Comparison of ENCODE assay signal across 1 cellular context in genomic region chr11:64372802-64373597, GRCh38.
A peak's percentile ranks its signal among the peaks of the same experiment; 100 is the strongest.
TF ChIP-seq lines count a peak whose summit lies in the region.

No MANE protein-coding gene starts in this region.

TF ChIP-seq in K562, 482 proteins besides CTCF, POLR2A, EP300 and RAD21 (continues in another document):
- TF ChIP-seq CREB1 (IDR thresholded peaks at IDR 0.05) (no peak), CREB1 (CRISPR knock-in tag; IDR thresholded peaks at IDR 0.05) (0 out of 2 replicates have a peak, but pooled peaks have one; percentile 20), ZNF644 (tag; IDR thresholded peaks at IDR 0.05; ENCODE audit: low read depth) (no peak), MBD1 (CRISPR knock-in tag; IDR thresholded peaks at IDR 0.05) (no peak), MAFF (IDR thresholded peaks at IDR 0.05; ENCODE audit: low read length) (no peak), ZFP1 (CRISPR knock-in tag; IDR thresholded peaks at IDR 0.05) (no peak), MBD2 (IDR thresholded peaks at IDR 0.05; ENCODE audit: borderline replicate concordance, low read depth) (peak; percentile 90; the same call in 1 of the 2 replicates), ZNF695 (CRISPR knock-in tag; IDR thresholded peaks at IDR 0.05) (no peak), USF2 (CRISPR knock-in tag; IDR thresholded peaks at IDR 0.05) (peak; percentile 99), TFE3 (CRISPR knock-in tag; IDR thresholded peaks at IDR 0.05) (0 out of 2 replicates have a peak, but pooled peaks have one; percentile 18), ERF (CRISPR knock-in tag; IDR thresholded peaks at IDR 0.05) (no peak), PHF8 (IDR thresholded peaks at IDR 0.05; ENCODE audit: borderline replicate concordance, low read length) (peak; percentile 72; the same call in 1 of the 2 replicates), RBM25 (IDR thresholded peaks at IDR 0.05; ENCODE audit: low read depth, low read length, severe bottlenecking) (peak; percentile 89), HMGXB4 (CRISPR knock-in tag; IDR thresholded peaks at IDR 0.05) (0 out of 2 replicates have a peak, but pooled peaks have one; percentile 60), ZNF263 (CRISPR knock-in tag; IDR thresholded peaks at IDR 0.05; ENCODE audit: borderline replicate concordance) (0 out of 2 replicates have a peak, but pooled peaks have one; percentile 52), CBX2 (IDR thresholded peaks at IDR 0.05; ENCODE audit: insufficient read depth, low read length, poor library complexity, severe bottlenecking) (no peak), NFXL1 (CRISPR knock-in tag; IDR thresholded peaks at IDR 0.05) (no peak), ATF2 (CRISPR knock-in tag; IDR thresholded peaks at IDR 0.05) (no peak), TSHZ1 (CRISPR knock-in tag; IDR thresholded peaks at IDR 0.05) (no peak), HDGF (IDR thresholded peaks at IDR 0.05) (no peak), PHTF2 (CRISPR knock-in tag; IDR thresholded peaks at IDR 0.05) (no peak), GABPB1 (CRISPR knock-in tag; IDR thresholded peaks at IDR 0.05) (peak; percentile 35; the same call in 1 of the 2 replicates), PREB (CRISPR knock-in tag; IDR thresholded peaks at IDR 0.05) (peak; percentile 93; the same call in 1 of the 2 replicates), SP2 (IDR thresholded peaks at IDR 0.05; ENCODE audit: extremely low read depth, low read depth, low read length, poor library complexity, severe bottlenecking) (peak; percentile 58), POLR2H (tag; IDR thresholded peaks at IDR 0.05; ENCODE audit: low read depth) (no peak; the same call in 1 of the 2 replicates), TGIF2 (CRISPR knock-in tag; IDR thresholded peaks at IDR 0.05) (peak; percentile 53; the same call in 1 of the 2 replicates), SRSF3 (IDR thresholded peaks at IDR 0.05; ENCODE audit: insufficient read depth, low read length) (no peak), TFAP4 (CRISPR knock-in tag; IDR thresholded peaks at IDR 0.05; ENCODE audit: borderline replicate concordance) (peak; percentile 55; the same call in 1 of the 2 replicates), STAT6 (CRISPR knock-in tag; IDR thresholded peaks at IDR 0.05) (peak; percentile 90; the same call in 1 of the 2 replicates), REST (CRISPR knock-in tag; IDR thresholded peaks at IDR 0.05; ENCODE audit: low read depth) (no peak), OTX1 (CRISPR knock-in tag; IDR thresholded peaks at IDR 0.05) (peak; percentile 33; the same call in 1 of the 2 replicates), NFIC (IDR thresholded peaks at IDR 0.05) (peak; percentile 45; the same call in 1 of the 2 replicates), CBFA2T2 (conservative IDR thresholded peaks at IDR 0.05) (peak; percentile 67), RBM17 (IDR thresholded peaks at IDR 0.05; ENCODE audit: borderline replicate concordance, low read depth, low read length) (no peak), USF1 (CRISPR knock-in tag; IDR thresholded peaks at IDR 0.05) (peak; percentile 99), CHD2 (IDR thresholded peaks at IDR 0.05; ENCODE audit: low read depth, low read length) (peak; percentile 76)
